7 cellular contexts compared by ENCODE assay signal in genomic region chr19:51986309-51987291, GRCh38. TPM values are rescaled to one million over a fixed set of nuclear protein-coding genes. Genes with fewer than 3 reads are reported as not detected.
DNase-seq lines count a peak whose midpoint lies in the region; ATAC-seq lines count a peak whose summit lies in the region.

Gene ZNF350, minus strand, starts transcription at chr19:51986840. Its CDS starts 12,480 bp downstream, at chr19:51974360.

- DNase-seq in NCI-H2227 (lab: John Stamatoyannopoulos, UW; ENCODE audit: unreplicated experiment) (peak; percentile 92), cerebellum (ENCODE audit: low spot score) (peak; percentile 89), islet precursor cell (peak; percentile 88)
- peak; percentile 71 for DNase-seq in activated CD4-positive, CD25-positive, alpha-beta regulatory T cell treated with anti-CD3 and anti-CD28 coated beads, Interleukin-2, amount 50 U/mL, for 72 hours
- peak; percentile 77 to 83 (median 78) for DNase-seq in stimulated activated CD4-positive, alpha-beta T cell treated with anti-CD3 and anti-CD28 coated beads, Interleukin-12 subunit alpha, Interleukin-12 subunit beta, amount 100 ng/mL, for 48 hours (ENCODE audit: low read depth in 2 of 3, low spot score in 1 of 3)

- peak; percentile 93 for ATAC-seq in GM18498 (IDR thresholded peaks at IDR 0.05; ENCODE audit: unreplicated experiment)
- peak; percentile 83 for ATAC-seq in HG03025 (IDR thresholded peaks at IDR 0.05; ENCODE audit: low FRiP score, unreplicated experiment)

RNA-seq across cellular contexts. Expression of gene ZNF350, which starts in this region (rescaled TPM):
- total RNA-seq in cerebellum, result 16.6 TPM

Comparison
In these comparisons a context has a peak if more than half of its experiments do, and no peak if none do; other contexts are left out.
1. Peak in every context shown above with its lines: DNase-seq and ATAC-seq.